20 cellular contexts compared by ENCODE assay signal in genomic region chr9:131836607-131837315, GRCh38.
"Had no signal": no experiment of that assay in that cellular context is flagged by ENCODE, and none has a peak within 500 bp of the region (broad histone marks: within the 10 kb centered on the region; RNA-seq: fewer than 3 reads in every experiment).

No MANE protein-coding gene starts in this region.

- H3K27ac Mint-ChIP-seq: natural killer cell treated with Interleukin-12 subunit alpha and Interleukin-12 subunit beta and Interleukin-15 and Interleukin-18, amount 100 ng/mL, for 72 hours; stimulated activated memory B cell treated with anti-CD40 and anti-IgM and Interleukin-4, amounts not matched to agents 10 μg/mL and 1 μg/mL and 100 μg/mL, for 72 hours; stimulated activated naive CD8-positive, alpha-beta T cell treated with anti-CD3 and anti-CD28 coated beads, Interleukin-15, Interleukin-2, amounts not matched to agents 100 ng/mL and 50 ng/mL, for 24 hours had no signal

- DNase-seq: cortex of kidney; effector CD8-positive, alpha-beta T cell; foreskin melanocyte; hippocampal formation; left lung; midbrain; spleen; stimulated activated CD4-positive, alpha-beta T cell treated with anti-CD3 and anti-CD28 coated beads, Interleukin-15, amount 100 ng/mL, for 24 hours; stimulated activated CD4-positive, alpha-beta T cell treated with anti-CD3 and anti-CD28 coated beads, Interleukin-1b, Interleukin-23, amount 100 ng/mL, for 48 hours; stimulated activated CD4-positive, alpha-beta T cell treated with anti-CD3 and anti-CD28 coated beads, Interleukin-4, amount 100 ng/mL, for 24 hours; tibial artery; uterus had no signal

- H3K4me3 Mint-ChIP-seq: natural killer cell treated with Interleukin-12 subunit alpha and Interleukin-12 subunit beta and Interleukin-15 and Interleukin-18, amount 100 ng/mL, for 72 hours; stimulated activated memory B cell treated with anti-CD40 and anti-IgM and Interleukin-4, amounts not matched to agents 10 μg/mL and 1 μg/mL and 100 μg/mL, for 72 hours; stimulated activated naive CD8-positive, alpha-beta T cell treated with anti-CD3 and anti-CD28 coated beads, Interleukin-15, Interleukin-2, amounts not matched to agents 100 ng/mL and 50 ng/mL, for 24 hours had no signal

- H3K4me1 ChIP-seq: heart left ventricle, left lung, spleen, uterus had no signal

- H3K4me3 ChIP-seq: dorsolateral prefrontal cortex, heart left ventricle, left lung, lung, spleen, tibial artery, upper lobe of left lung, uterus had no signal

- H3K27ac ChIP-seq: heart left ventricle, left lung, spleen, tibial artery, upper lobe of left lung, uterus had no signal

- H3K9me3 Mint-ChIP-seq: natural killer cell treated with Interleukin-12 subunit alpha and Interleukin-12 subunit beta and Interleukin-15 and Interleukin-18, amount 100 ng/mL, for 72 hours; stimulated activated naive CD8-positive, alpha-beta T cell treated with anti-CD3 and anti-CD28 coated beads, Interleukin-15, Interleukin-2, amounts not matched to agents 100 ng/mL and 50 ng/mL, for 24 hours had no signal

- H3K27me3 ChIP-seq: dorsolateral prefrontal cortex, uterus had no signal

- H3K36me3 ChIP-seq: heart left ventricle, left lung, spleen, tibial artery, upper lobe of left lung, uterus had no signal

- H3K36me3 Mint-ChIP-seq: natural killer cell treated with Interleukin-12 subunit alpha and Interleukin-12 subunit beta and Interleukin-15 and Interleukin-18, amount 100 ng/mL, for 72 hours; stimulated activated memory B cell treated with anti-CD40 and anti-IgM and Interleukin-4, amounts not matched to agents 10 μg/mL and 1 μg/mL and 100 μg/mL, for 72 hours had no signal

- ATAC-seq: natural killer cell treated with Interleukin-12 subunit alpha and Interleukin-12 subunit beta and Interleukin-15 and Interleukin-18, amount 100 ng/mL, for 72 hours; sciatic nerve; stimulated activated memory B cell treated with anti-CD40 and anti-IgM and Interleukin-4, amounts not matched to agents 10 μg/mL and 1 μg/mL and 100 μg/mL, for 72 hours had no signal
